In the genomic region with DNA sequence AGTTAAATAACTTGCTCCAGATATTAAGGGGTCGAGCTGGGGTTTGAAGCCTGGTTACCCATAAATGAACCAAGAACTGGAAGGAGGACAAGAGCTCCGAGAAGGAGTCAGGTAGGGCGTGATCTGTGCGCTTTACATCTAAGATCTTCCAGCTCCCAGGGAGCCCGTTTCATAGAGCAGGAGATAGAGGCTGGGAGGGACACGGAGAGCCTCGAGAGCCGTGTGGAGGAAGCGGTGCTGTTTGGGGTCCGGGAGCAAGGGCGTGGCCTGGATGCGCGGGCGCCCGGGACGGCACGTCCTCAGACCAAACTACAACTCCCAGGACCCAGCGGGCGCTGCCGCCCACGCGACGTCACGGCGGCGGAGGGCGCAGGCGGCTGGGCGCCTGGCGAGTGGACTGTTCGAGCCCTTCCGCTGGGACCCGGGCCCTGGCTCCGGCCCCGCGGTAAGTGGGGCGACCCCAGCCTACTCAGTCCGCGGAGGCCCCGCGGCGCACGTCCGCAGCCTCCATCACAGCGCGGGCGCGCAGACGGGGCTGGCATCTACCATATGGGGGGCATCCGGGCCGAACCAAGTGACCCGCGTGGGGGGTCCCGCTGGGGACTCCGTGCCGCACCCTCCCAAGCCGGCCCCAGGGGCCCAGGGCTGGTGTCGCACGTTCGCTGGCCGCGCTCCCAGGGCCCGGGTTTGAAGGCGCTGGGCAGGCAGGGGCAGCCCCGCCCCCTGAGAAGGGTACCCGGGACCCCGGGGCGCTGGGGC, we compare ENCODE assay signal across 1 cellular context.
TF ChIP-seq lines count a peak whose summit lies in the region.

TSS of gene BCKDK (plus strand) at position 352 of the 759 bp plus-strand sequence. CDS start 838 bp downstream, outside the sequence.

TF ChIP-seq in HepG2, 621 proteins besides CTCF, POLR2A, EP300 and RAD21 (continued from another document and continues in another):
- TF ChIP-seq SOX5 (CRISPR knock-in tag; IDR thresholded peaks at IDR 0.05; ENCODE audit: borderline replicate concordance) = no peak; the same call in 1 of the 2 replicates
- TF ChIP-seq ZNF121 (CRISPR knock-in tag; IDR thresholded peaks at IDR 0.05) = 0 out of 2 replicates have a peak, but pooled peaks have one; percentile 56
- TF ChIP-seq ZNF451 (CRISPR knock-in tag; IDR thresholded peaks at IDR 0.05) = 0 out of 2 replicates have a peak, but pooled peaks have one; percentile 62
- no peak for TF ChIP-seq ZNF775 (CRISPR knock-in tag; IDR thresholded peaks at IDR 0.05; ENCODE audit: borderline replicate concordance)
- TF ChIP-seq ZNF788 (CRISPR knock-in tag; IDR thresholded peaks at IDR 0.05; ENCODE audit: borderline replicate concordance) = peak; percentile 73; the same call in 1 of the 2 replicates
- 0 out of 2 replicates have a peak, but pooled peaks have one; percentile 42 for TF ChIP-seq PHF21A (CRISPR knock-in tag; IDR thresholded peaks at IDR 0.05)
- peak; percentile 16; the same call in 1 of the 2 replicates for TF ChIP-seq ZNF350 (CRISPR knock-in tag; IDR thresholded peaks at IDR 0.05; ENCODE audit: borderline replicate concordance, low read depth)
- peak; percentile 87; the same call in 1 of the 2 replicates for TF ChIP-seq ZNF224 (CRISPR knock-in tag; IDR thresholded peaks at IDR 0.05)
- TF ChIP-seq, protein P1, sequence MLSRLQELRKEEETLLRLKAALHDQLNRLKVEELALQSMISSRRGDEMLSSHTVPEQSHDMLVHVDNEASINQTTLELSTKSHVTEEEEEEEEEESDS (CRISPR knock-in tag; IDR thresholded peaks at IDR 0.05; ENCODE audit: borderline replicate concordance) = no peak
- TF ChIP-seq ZSCAN21 (CRISPR knock-in tag; IDR thresholded peaks at IDR 0.05; ENCODE audit: borderline replicate concordance) = peak; percentile 84
- TF ChIP-seq ZNF383 (CRISPR knock-in tag; IDR thresholded peaks at IDR 0.05; ENCODE audit: borderline replicate concordance) = no peak
- TF ChIP-seq MXI1 (IDR thresholded peaks at IDR 0.05; ENCODE audit: borderline replicate concordance, low read depth, low read length) = peak; percentile 87; the same call in 2 of the 3 replicates
- TF ChIP-seq FOXA3 (CRISPR knock-in tag; IDR thresholded peaks at IDR 0.05) = peak; percentile 37; the same call in 1 of the 2 replicates
- TF ChIP-seq ZNF674 (CRISPR knock-in tag; IDR thresholded peaks at IDR 0.05; ENCODE audit: low read depth) = no peak
- no peak for TF ChIP-seq ZNF619 (CRISPR knock-in tag; IDR thresholded peaks at IDR 0.05)
- peak; percentile 50 to 85 for TF ChIP-seq HMGXB4 (CRISPR knock-in tag; IDR thresholded peaks at IDR 0.05; ENCODE audit: borderline replicate concordance in 1 of 2, low read depth in 1 of 2)
- TF ChIP-seq ASH2L (IDR thresholded peaks at IDR 0.05; ENCODE audit: insufficient read length, low read depth, low read length) = peak; percentile 40
- no peak; the same call in 1 of the 2 replicates for TF ChIP-seq HNF1A (IDR thresholded peaks at IDR 0.05; ENCODE audit: low read depth)
- 0 out of 2 replicates have a peak, but pooled peaks have one; percentile 33 for TF ChIP-seq HNF1A (CRISPR knock-in tag; IDR thresholded peaks at IDR 0.05; ENCODE audit: borderline replicate concordance)
- TF ChIP-seq, protein P2, sequence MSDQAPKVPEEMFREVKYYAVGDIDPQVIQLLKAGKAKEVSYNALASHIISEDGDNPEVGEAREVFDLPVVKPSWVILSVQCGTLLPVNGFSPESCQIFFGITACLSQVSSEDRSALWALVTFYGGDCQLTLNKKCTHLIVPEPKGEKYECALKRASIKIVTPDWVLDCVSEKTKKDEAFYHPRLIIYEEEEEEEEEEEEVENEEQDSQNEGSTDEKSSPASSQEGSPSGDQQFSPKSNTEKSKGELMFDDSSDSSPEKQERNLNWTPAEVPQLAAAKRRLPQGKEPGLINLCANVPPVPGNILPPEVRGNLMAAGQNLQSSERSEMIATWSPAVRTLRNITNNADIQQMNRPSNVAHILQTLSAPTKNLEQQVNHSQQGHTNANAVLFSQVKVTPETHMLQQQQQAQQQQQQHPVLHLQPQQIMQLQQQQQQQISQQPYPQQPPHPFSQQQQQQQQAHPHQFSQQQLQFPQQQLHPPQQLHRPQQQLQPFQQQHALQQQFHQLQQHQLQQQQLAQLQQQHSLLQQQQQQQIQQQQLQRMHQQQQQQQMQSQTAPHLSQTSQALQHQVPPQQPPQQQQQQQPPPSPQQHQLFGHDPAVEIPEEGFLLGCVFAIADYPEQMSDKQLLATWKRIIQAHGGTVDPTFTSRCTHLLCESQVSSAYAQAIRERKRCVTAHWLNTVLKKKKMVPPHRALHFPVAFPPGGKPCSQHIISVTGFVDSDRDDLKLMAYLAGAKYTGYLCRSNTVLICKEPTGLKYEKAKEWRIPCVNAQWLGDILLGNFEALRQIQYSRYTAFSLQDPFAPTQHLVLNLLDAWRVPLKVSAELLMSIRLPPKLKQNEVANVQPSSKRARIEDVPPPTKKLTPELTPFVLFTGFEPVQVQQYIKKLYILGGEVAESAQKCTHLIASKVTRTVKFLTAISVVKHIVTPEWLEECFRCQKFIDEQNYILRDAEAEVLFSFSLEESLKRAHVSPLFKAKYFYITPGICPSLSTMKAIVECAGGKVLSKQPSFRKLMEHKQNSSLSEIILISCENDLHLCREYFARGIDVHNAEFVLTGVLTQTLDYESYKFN (CRISPR knock-in tag; conservative IDR thresholded peaks at IDR 0.05) = peak; percentile 37; the same call in 1 of the 2 replicates
- 0 out of 2 replicates have a peak, but pooled peaks have one; percentile 35 for TF ChIP-seq JUND (CRISPR knock-in tag; IDR thresholded peaks at IDR 0.05)
- TF ChIP-seq, protein P3, sequence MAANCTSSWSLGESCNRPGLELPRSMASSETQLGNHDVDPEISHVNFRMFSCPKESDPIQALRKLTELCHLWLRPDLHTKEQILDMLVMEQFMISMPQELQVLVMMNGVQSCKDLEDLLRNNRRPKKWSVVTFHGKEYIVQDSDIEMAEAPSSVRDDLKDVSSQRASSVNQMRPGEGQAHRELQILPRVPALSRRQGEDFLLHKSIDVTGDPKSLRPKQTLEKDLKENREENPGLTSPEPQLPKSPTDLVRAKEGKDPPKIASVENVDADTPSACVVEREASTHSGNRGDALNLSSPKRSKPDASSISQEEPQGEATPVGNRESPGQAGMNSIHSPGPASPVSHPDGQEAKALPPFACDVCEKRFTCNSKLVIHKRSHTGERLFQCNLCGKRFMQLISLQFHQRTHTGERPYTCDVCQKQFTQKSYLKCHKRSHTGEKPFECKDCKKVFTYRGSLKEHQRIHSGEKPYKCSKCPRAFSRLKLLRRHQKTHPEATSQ (CRISPR knock-in tag; IDR thresholded peaks at IDR 0.05; ENCODE audit: borderline replicate concordance) = no peak
- TF ChIP-seq, protein P4, sequence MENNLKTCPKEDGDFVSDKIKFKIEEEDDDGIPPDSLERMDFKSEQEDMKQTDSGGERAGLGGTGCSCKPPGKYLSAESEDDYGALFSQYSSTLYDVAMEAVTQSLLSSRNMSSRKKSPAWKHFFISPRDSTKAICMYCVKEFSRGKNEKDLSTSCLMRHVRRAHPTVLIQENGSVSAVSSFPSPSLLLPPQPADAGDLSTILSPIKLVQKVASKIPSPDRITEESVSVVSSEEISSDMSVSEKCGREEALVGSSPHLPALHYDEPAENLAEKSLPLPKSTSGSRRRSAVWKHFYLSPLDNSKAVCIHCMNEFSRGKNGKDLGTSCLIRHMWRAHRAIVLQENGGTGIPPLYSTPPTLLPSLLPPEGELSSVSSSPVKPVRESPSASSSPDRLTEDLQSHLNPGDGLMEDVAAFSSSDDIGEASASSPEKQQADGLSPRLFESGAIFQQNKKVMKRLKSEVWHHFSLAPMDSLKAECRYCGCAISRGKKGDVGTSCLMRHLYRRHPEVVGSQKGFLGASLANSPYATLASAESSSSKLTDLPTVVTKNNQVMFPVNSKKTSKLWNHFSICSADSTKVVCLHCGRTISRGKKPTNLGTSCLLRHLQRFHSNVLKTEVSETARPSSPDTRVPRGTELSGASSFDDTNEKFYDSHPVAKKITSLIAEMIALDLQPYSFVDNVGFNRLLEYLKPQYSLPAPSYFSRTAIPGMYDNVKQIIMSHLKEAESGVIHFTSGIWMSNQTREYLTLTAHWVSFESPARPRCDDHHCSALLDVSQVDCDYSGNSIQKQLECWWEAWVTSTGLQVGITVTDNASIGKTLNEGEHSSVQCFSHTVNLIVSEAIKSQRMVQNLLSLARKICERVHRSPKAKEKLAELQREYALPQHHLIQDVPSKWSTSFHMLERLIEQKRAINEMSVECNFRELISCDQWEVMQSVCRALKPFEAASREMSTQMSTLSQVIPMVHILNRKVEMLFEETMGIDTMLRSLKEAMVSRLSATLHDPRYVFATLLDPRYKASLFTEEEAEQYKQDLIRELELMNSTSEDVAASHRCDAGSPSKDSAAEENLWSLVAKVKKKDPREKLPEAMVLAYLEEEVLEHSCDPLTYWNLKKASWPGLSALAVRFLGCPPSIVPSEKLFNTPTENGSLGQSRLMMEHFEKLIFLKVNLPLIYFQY (CRISPR knock-in tag; IDR thresholded peaks at IDR 0.05; ENCODE audit: borderline replicate concordance) = no peak
- TF ChIP-seq, protein P5, sequence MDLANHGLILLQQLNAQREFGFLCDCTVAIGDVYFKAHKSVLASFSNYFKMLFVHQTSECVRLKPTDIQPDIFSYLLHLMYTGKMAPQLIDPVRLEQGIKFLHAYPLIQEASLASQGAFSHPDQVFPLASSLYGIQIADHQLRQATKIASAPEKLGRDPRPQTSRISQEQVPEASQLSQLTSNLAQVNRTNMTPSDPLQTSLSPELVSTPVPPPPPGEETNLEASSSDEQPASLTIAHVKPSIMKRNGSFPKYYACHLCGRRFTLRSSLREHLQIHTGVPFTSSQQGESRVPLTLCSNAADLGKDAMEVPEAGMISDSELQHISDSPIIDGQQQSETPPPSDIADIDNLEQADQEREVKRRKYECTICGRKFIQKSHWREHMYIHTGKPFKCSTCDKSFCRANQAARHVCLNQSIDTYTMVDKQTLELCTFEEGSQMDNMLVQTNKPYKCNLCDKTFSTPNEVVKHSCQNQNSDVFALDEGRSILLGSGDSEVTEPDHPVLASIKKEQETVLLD (CRISPR knock-in tag; IDR thresholded peaks at IDR 0.05; ENCODE audit: low read depth) = no peak; the same call in 1 of the 2 replicates
- peak; percentile 95 for TF ChIP-seq ARHGAP35 (CRISPR knock-in tag; IDR thresholded peaks at IDR 0.05; ENCODE audit: borderline replicate concordance)
- TF ChIP-seq BATF2 (CRISPR knock-in tag; IDR thresholded peaks at IDR 0.05) = 0 out of 2 replicates have a peak, but pooled peaks have one; percentile 36
- TF ChIP-seq HNRNPK (IDR thresholded peaks at IDR 0.05; ENCODE audit: low read depth, low read length, poor library complexity, severe bottlenecking) = peak; percentile 68
- TF ChIP-seq, protein P6, sequence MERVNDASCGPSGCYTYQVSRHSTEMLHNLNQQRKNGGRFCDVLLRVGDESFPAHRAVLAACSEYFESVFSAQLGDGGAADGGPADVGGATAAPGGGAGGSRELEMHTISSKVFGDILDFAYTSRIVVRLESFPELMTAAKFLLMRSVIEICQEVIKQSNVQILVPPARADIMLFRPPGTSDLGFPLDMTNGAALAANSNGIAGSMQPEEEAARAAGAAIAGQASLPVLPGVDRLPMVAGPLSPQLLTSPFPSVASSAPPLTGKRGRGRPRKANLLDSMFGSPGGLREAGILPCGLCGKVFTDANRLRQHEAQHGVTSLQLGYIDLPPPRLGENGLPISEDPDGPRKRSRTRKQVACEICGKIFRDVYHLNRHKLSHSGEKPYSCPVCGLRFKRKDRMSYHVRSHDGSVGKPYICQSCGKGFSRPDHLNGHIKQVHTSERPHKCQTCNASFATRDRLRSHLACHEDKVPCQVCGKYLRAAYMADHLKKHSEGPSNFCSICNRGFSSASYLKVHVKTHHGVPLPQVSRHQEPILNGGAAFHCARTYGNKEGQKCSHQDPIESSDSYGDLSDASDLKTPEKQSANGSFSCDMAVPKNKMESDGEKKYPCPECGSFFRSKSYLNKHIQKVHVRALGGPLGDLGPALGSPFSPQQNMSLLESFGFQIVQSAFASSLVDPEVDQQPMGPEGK (CRISPR knock-in tag; IDR thresholded peaks at IDR 0.05) = 0 out of 2 replicates have a peak, but pooled peaks have one; percentile 5
- TF ChIP-seq ZNF484 (CRISPR knock-in tag; IDR thresholded peaks at IDR 0.05; ENCODE audit: borderline replicate concordance, low read depth) = no peak
